In the genomic region with DNA sequence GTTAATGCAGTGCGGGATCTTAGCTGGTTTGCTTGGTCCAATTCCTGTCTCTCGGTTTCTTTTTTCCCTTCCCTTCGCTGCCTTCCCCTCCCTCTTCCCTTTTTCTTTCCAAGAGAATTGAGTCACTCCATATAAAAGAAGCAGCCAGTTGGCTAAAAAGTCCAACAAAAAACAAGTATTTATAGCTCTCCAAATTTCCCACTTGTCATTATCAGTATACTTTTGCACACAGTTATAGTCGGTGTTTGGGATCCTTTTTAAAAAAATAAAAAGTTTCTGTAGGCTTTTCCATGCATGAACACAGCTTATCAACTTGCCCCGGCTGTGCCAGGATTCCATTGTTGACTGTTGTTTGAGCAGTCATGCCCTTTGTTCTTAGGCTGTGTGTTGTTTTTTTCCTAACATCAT, we compare ENCODE assay signal across 11 cellular contexts. TPM values are rescaled to one million over a fixed set of nuclear protein-coding genes. Genes with fewer than 3 reads are reported as not detected.
A peak's percentile ranks its signal among the peaks of the same experiment; 100 is the strongest.
DNase-seq lines count a peak whose midpoint lies in the region; ATAC-seq, FAIRE-seq and TF ChIP-seq lines count a peak whose summit lies in the region.
"Had no signal": no experiment of that assay in that cellular context is flagged by ENCODE, and none has a peak within 500 bp of the region (broad histone marks: within the 10 kb centered on the region; RNA-seq: fewer than 3 reads in every experiment).

No MANE protein-coding gene starts in this region.

- 15 to 20% methylated on average over 5 of the region's 5 CpGs for WGBS in pancreas, 2 donors

- H3K27me3 ChIP-seq in pancreas: no peaks in the 10 kb centered on the region
- H3K27me3 ChIP-seq in MM.1S (replicated peaks; ENCODE audit: insufficient read depth, low read length): no peaks in the 10 kb centered on the region
- H3K27me3 ChIP-seq: foreskin keratinocyte had no signal

- H2AFZ ChIP-seq in MM.1S (ENCODE audit: low read length): no peak overlapping the region

- H3F3A ChIP-seq in MM.1S (ENCODE audit: insufficient read depth, low read length): peaks cover 12% of the 10 kb centered on the region

- H4K20me1 ChIP-seq in MM.1S (ENCODE audit: insufficient read depth, low read length): no peaks in the 10 kb centered on the region

- H3K9me3 ChIP-seq in pancreas (no peaks in the 10 kb centered on the region), MM.1S (replicated peaks; ENCODE audit: insufficient read depth, low read length) (no peaks in the 10 kb centered on the region)

- peak; percentile 40 for DNase-seq in AG08395 (ENCODE audit: low spot score)
- no peak for DNase-seq in activated CD8-positive, alpha-beta T cell treated with anti-CD3 and anti-CD28 coated beads for 36 hours
- no peak for DNase-seq in Right ventricle myocardium superior
- peak in 2 of 6 donors; percentile 47 to 78 for DNase-seq in pancreas
- DNase-seq in MM.1S: no peak
- no peak for DNase-seq in T-helper 2 cell treated with Interferon-gamma antibody and Interleukin-4, amounts not matched to agents 5 μg/mL and 100 μg/mL, for 36 hours (ENCODE audit: low spot score)
- DNase-seq in NAMALWA (ENCODE audit: low spot score): no peak
- DNase-seq in stimulated activated CD8-positive, alpha-beta memory T cell treated with anti-CD3 and anti-CD28 coated beads, Interleukin-4, amount 100 ng/mL, for 48 hours: no peak
- DNase-seq: retina; stimulated activated naive CD8-positive, alpha-beta T cell treated with anti-CD3 and anti-CD28 coated beads, Interleukin-15, Interleukin-2, amounts not matched to agents 100 U/mL and 50 U/mL, for 24 hours had no signal

- H3K27ac Mint-ChIP-seq in activated CD8-positive, alpha-beta T cell treated with anti-CD3 and anti-CD28 coated beads for 36 hours: peak overlapping the region; percentile 73
- no peak overlapping the region for H3K27ac Mint-ChIP-seq in T-helper 2 cell treated with Interferon-gamma antibody and Interleukin-4, amounts not matched to agents 5 μg/mL and 100 μg/mL, for 36 hours

- intact Hi-C loops in activated CD8-positive, alpha-beta T cell treated with anti-CD3 and anti-CD28 coated beads for 36 hours (cut with micrococcal nuclease): no loop called here
- intact Hi-C loops in Right ventricle myocardium superior (cut with DNase I): no loop called here
- intact Hi-C loops in pancreas (cut with DNase I): no loop called here

- no peaks in the 10 kb centered on the region for H3K9me3 Mint-ChIP-seq in activated CD8-positive, alpha-beta T cell treated with anti-CD3 and anti-CD28 coated beads for 36 hours
- H3K9me3 Mint-ChIP-seq in T-helper 2 cell treated with Interferon-gamma antibody and Interleukin-4, amounts not matched to agents 5 μg/mL and 100 μg/mL, for 36 hours: no peaks in the 10 kb centered on the region

- peaks cover 81% of the 10 kb centered on the region for H3K4me1 Mint-ChIP-seq in activated CD8-positive, alpha-beta T cell treated with anti-CD3 and anti-CD28 coated beads for 36 hours (ENCODE audit: low read depth)
- peaks cover 61% of the 10 kb centered on the region for H3K4me1 Mint-ChIP-seq in T-helper 2 cell treated with Interferon-gamma antibody and Interleukin-4, amounts not matched to agents 5 μg/mL and 100 μg/mL, for 36 hours (ENCODE audit: low read depth)

- TF ChIP-seq CTCF in activated CD8-positive, alpha-beta T cell treated with anti-CD3 and anti-CD28 coated beads for 36 hours (IDR thresholded peaks at IDR 0.05): no peak
- TF ChIP-seq CTCF in pancreas (IDR thresholded peaks at IDR 0.05): no peak
- no peak for TF ChIP-seq CTCF in MM.1S (IDR thresholded peaks at IDR 0.05; ENCODE audit: low read length)

- H3K4me3 ChIP-seq in pancreas: peak overlapping the region in 1 of 4 donors; percentile 6
- no peak overlapping the region for H3K4me3 ChIP-seq in MM.1S (ENCODE audit: low read length)

- peaks cover 20 to 36% (median 24%) of the 10 kb centered on the region in 3 donors for H3K4me1 ChIP-seq in pancreas
- H3K4me1 ChIP-seq in MM.1S (ENCODE audit: low read length): peaks cover 20% of the 10 kb centered on the region

- no peaks in the 10 kb centered on the region for H3K27me3 Mint-ChIP-seq in activated CD8-positive, alpha-beta T cell treated with anti-CD3 and anti-CD28 coated beads for 36 hours
- no peaks in the 10 kb centered on the region for H3K27me3 Mint-ChIP-seq in T-helper 2 cell treated with Interferon-gamma antibody and Interleukin-4, amounts not matched to agents 5 μg/mL and 100 μg/mL, for 36 hours (ENCODE audit: low read depth)

- H3K27ac ChIP-seq in pancreas: peak overlapping the region; percentile 36 to 89 (median 69)
- no peak overlapping the region for H3K27ac ChIP-seq in MM.1S (ENCODE audit: low read length)

- CTCF ChIA-PET in activated CD8-positive, alpha-beta T cell treated with anti-CD3 and anti-CD28 coated beads for 36 hours (lab: Charles Lee): interaction anchor here (1.0 to 3.0 kb wide), 12 partner anchors 11 to 182 kb away, joined by 3 to 12 read pairs (median 6); partner anchors contain the start of genes CDIP1, HMOX2 and MGRN1

- no peak for FAIRE-seq in pancreas (lab: Jason Lieb, UNC)

- H3K36me3 ChIP-seq in pancreas: no peaks in the 10 kb centered on the region
- 0 out of 2 replicates have a peak, but pooled peaks cover 3% of the 10 kb centered on the region for H3K36me3 ChIP-seq in MM.1S (replicated peaks; ENCODE audit: insufficient read depth, low read length)

- ATAC-seq in activated CD8-positive, alpha-beta T cell treated with anti-CD3 and anti-CD28 coated beads for 36 hours: no peak
- ATAC-seq in Right ventricle myocardium superior (ENCODE audit: poor library complexity): peak; percentile 37
- ATAC-seq in pancreas: peak; percentile 66 to 77 (median 76)

- peaks cover 28% of the 10 kb centered on the region for H3K36me3 Mint-ChIP-seq in activated CD8-positive, alpha-beta T cell treated with anti-CD3 and anti-CD28 coated beads for 36 hours (ENCODE audit: low read depth)
- peaks cover 26% of the 10 kb centered on the region for H3K36me3 Mint-ChIP-seq in T-helper 2 cell treated with Interferon-gamma antibody and Interleukin-4, amounts not matched to agents 5 μg/mL and 100 μg/mL, for 36 hours (ENCODE audit: low read depth)

- no peaks in the 10 kb centered on the region for H3K9me2 ChIP-seq in MM.1S (replicated peaks; ENCODE audit: insufficient read depth, low read length)

- no peak overlapping the region for H3K4me2 ChIP-seq in MM.1S (ENCODE audit: low read depth, low read length)

- peaks cover 59% of the 10 kb centered on the region for H3K79me2 ChIP-seq in MM.1S (ENCODE audit: low read length)

- H3K4me3 Mint-ChIP-seq in activated CD8-positive, alpha-beta T cell treated with anti-CD3 and anti-CD28 coated beads for 36 hours: no peak overlapping the region
- no peak overlapping the region for H3K4me3 Mint-ChIP-seq in T-helper 2 cell treated with Interferon-gamma antibody and Interleukin-4, amounts not matched to agents 5 μg/mL and 100 μg/mL, for 36 hours

- H3K9ac ChIP-seq in MM.1S (ENCODE audit: low read length): no peak overlapping the region

- POLR2A ChIA-PET in activated CD8-positive, alpha-beta T cell treated with anti-CD3 and anti-CD28 coated beads for 36 hours (lab: Charles Lee): interaction anchor here (0.7 to 2.5 kb wide), 4 partner anchors 11 to 126 kb away, joined by 3 to 20 read pairs (median 6); partner anchors contain the start of gene HMOX2

RNA-seq across cellular contexts. Expression of gene HMOX2, which starts 24.9 kb away (rescaled TPM):
- 10 to 100 TPM; 64.7 to 65.4 TPM for total RNA-seq in activated CD8-positive, alpha-beta T cell treated with anti-CD3 and anti-CD28 coated beads for 36 hours
- total RNA-seq in Right ventricle myocardium superior (125 TPM), pancreas (10 to 100 TPM; 12.8 to 22.0 (median 18.5) TPM)
- 10 to 100 TPM; 18.9 to 29.6 TPM for polyA plus RNA-seq in pancreas

RNA-seq across cellular contexts. Expression of gene NMRAL1, which starts 26.6 kb away (rescaled TPM):
- 10 to 100 TPM; 45.3 to 53.6 TPM for total RNA-seq in activated CD8-positive, alpha-beta T cell treated with anti-CD3 and anti-CD28 coated beads for 36 hours
- total RNA-seq in Right ventricle myocardium superior: 24.9 TPM
- total RNA-seq in pancreas: 10 to 100 TPM; 21.9 to 40.0 (median 24.3) TPM
- polyA plus RNA-seq in pancreas: 10 to 100 TPM; 74.9 to 84.7 TPM

RNA-seq across cellular contexts. Expression of gene CDIP1, which starts 37.5 kb away (rescaled TPM):
- 10 to 100 TPM; 31.9 to 32.2 TPM for total RNA-seq in activated CD8-positive, alpha-beta T cell treated with anti-CD3 and anti-CD28 coated beads for 36 hours
- total RNA-seq in Right ventricle myocardium superior (45.2 TPM), pancreas (10 to 100 TPM; 16.3 to 20.1 (median 18.9) TPM)
- polyA plus RNA-seq in pancreas: 10 to 100 TPM; 13.6 to 24.4 TPM

RNA-seq across cellular contexts. Expression of gene C16orf96, which starts 55.1 kb away (rescaled TPM):
- total RNA-seq in activated CD8-positive, alpha-beta T cell treated with anti-CD3 and anti-CD28 coated beads for 36 hours: under 1 TPM; 0.16 to 0.32 TPM
- total RNA-seq in Right ventricle myocardium superior (0.11 TPM), pancreas (under 1 TPM; 0.28 to 0.47 (median 0.34) TPM)
- polyA plus RNA-seq in pancreas: under 1 TPM; 0.30 to 0.31 TPM
- total RNA-seq: foreskin keratinocyte had no signal
- polyA plus RNA-seq: foreskin keratinocyte had no signal
